Comparison of ENCODE assay signal across 25 cellular contexts in genomic region chr5:91491229-91491628, GRCh38.
"Had no signal": no experiment of that assay in that cellular context is flagged by ENCODE, and none has a peak within 500 bp of the region (broad histone marks: within the 10 kb centered on the region; RNA-seq: fewer than 3 reads in every experiment).

No MANE protein-coding gene starts in this region.

- H3K36me3 ChIP-seq: SJSA1 had no signal

- H3K4me1 ChIP-seq: SJSA1 had no signal

- H3K4me3 ChIP-seq: SJSA1, SK-N-MC had no signal

- H3K9me3 ChIP-seq: SJSA1 had no signal

- DNase-seq: IMR-90; Kasumi-1; KG1; MV-4-11; NCI-H1048; NCI-H1105; NCI-H146; NCI-H1694 treated with DMSO at 0.1 percent for 48 hours; NCI-H1930; NCI-H2081; NCI-H2107; NCI-H226; NCI-H446; NCI-H510A; NCI-H524 treated with DMSO at 0.1 percent for 48 hours; NCI-H69; NCI-H774; NK-92 treated with Interleukin-12 subunit alpha and Interleukin-12 subunit beta, amount 100 ng/mL, for 24 hours; PC-3; Right ventricle myocardium superior; SIG-M5 had no signal

- H3K27ac ChIP-seq: SJSA1, SK-N-MC had no signal

- ATAC-seq: HepG2, Panc1, PC-3 had no signal
